ENCODE assay signal across 10 cellular contexts in the genomic region with DNA sequence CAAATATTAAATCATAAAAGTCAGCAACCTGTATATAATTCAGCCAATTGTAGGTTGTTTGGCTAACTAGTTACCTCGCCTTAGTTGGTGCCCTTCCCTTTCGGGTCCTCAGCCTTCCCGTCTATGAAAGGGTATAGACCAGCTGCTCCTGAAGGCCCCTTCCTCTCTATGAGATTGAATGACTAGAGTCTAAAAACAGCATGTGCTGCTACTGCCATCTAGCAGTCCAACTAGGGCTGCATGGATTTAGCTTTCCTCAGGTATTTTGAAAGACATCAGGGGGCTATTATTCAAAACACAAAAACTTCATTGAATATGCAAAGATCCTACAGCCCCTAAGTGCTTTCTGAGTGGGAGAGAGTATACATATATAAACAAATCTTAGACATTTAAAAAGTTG. TPM values are rescaled to one million over a fixed set of nuclear protein-coding genes. Genes with fewer than 3 reads are reported as not detected.
A peak's percentile ranks its signal among the peaks of the same experiment; 100 is the strongest.
DNase-seq lines count a peak whose midpoint lies in the region; ATAC-seq and TF ChIP-seq lines count a peak whose summit lies in the region.
"Had no signal": no experiment of that assay in that cellular context is flagged by ENCODE, and none has a peak within 500 bp of the region (broad histone marks: within the 10 kb centered on the region; RNA-seq: fewer than 3 reads in every experiment).

No MANE protein-coding gene starts in this region.

- H3K27ac Mint-ChIP-seq in endodermal cell: no peak overlapping the region
- H3K27ac Mint-ChIP-seq in activated naive CD8-positive, alpha-beta T cell treated with anti-CD3 and anti-CD28 coated beads for 36 hours: no peak overlapping the region
- H3K27ac Mint-ChIP-seq: activated B cell treated with CpG ODN at 0.5 μM for 24 hours, naive B cell had no signal

- no peak for TF ChIP-seq POLR2A in uterus (IDR thresholded peaks at IDR 0.05)

- DNase-seq in GM20000 (ENCODE audit: low spot score) (no peak), NCI-H526 (lab: John Stamatoyannopoulos, UW) (peak; percentile 68 to 80), endodermal cell (peak; percentile 85), uterus (no peak)
- no peak for DNase-seq in activated naive CD8-positive, alpha-beta T cell treated with anti-CD3 and anti-CD28 coated beads for 36 hours
- DNase-seq: activated B cell treated with CpG ODN at 0.5 μM for 24 hours, naive B cell had no signal

- H3K4me1 ChIP-seq in endodermal cell (ENCODE audit: control insufficient read depth, insufficient read depth, low read length) (peaks cover 4% of the 10 kb centered on the region), uterus (no peaks in the 10 kb centered on the region)

- no peak overlapping the region for H3K9ac ChIP-seq in endodermal cell (ENCODE audit: extremely low read depth, low read length, poor library complexity, severe bottlenecking)

- H3K4me1 Mint-ChIP-seq in endodermal cell: peaks cover 26% of the 10 kb centered on the region
- peaks cover 16% of the 10 kb centered on the region for H3K4me1 Mint-ChIP-seq in activated naive CD8-positive, alpha-beta T cell treated with anti-CD3 and anti-CD28 coated beads for 36 hours
- H3K4me1 Mint-ChIP-seq: activated B cell treated with CpG ODN at 0.5 μM for 24 hours had no signal

- no peak overlapping the region for H3K4me3 ChIP-seq in endodermal cell (ENCODE audit: low read length)
- no peak overlapping the region for H3K4me3 ChIP-seq in uterus

- no peaks in the 10 kb centered on the region for H3K27me3 Mint-ChIP-seq in endodermal cell (ENCODE audit: insufficient read depth)
- H3K27me3 Mint-ChIP-seq in activated naive CD8-positive, alpha-beta T cell treated with anti-CD3 and anti-CD28 coated beads for 36 hours: peaks cover 16% of the 10 kb centered on the region

- H3K27ac ChIP-seq in 22Rv1 (no peak overlapping the region), endodermal cell (ENCODE audit: low read depth, low read length) (no peak overlapping the region), uterus (no peak overlapping the region)

- ATAC-seq in GM19328 (IDR thresholded peaks at IDR 0.05; ENCODE audit: unreplicated experiment): no peak
- ATAC-seq in HG02571 (IDR thresholded peaks at IDR 0.05; ENCODE audit: unreplicated experiment): no peak

- no peaks in the 10 kb centered on the region for H3K27me3 ChIP-seq in endodermal cell (ENCODE audit: control insufficient read depth, insufficient read depth, low read length, poor library complexity, severe bottlenecking)
- H3K27me3 ChIP-seq in uterus: no peaks in the 10 kb centered on the region

- WGBS in endodermal cell (ENCODE audit: insufficient coverage in 1 of 2, insufficient read length in 1 of 2), 2 experiments: 6 to 8% methylated on average over 3 of the region's 3 CpGs

- H3K36me3 ChIP-seq in endodermal cell (ENCODE audit: control insufficient read depth, insufficient read depth, low read length) (no peaks in the 10 kb centered on the region), uterus (no peaks in the 10 kb centered on the region)

- peaks cover 7% of the 10 kb centered on the region for H3K9me3 Mint-ChIP-seq in endodermal cell
- peaks cover 2% of the 10 kb centered on the region for H3K9me3 Mint-ChIP-seq in activated naive CD8-positive, alpha-beta T cell treated with anti-CD3 and anti-CD28 coated beads for 36 hours

- TF ChIP-seq CTCF in 22Rv1 (IDR thresholded peaks at IDR 0.05) (peak; percentile 87), GM20000 (IDR thresholded peaks at IDR 0.05; ENCODE audit: extremely low read depth, missing control alignments) (peak; percentile 53), endodermal cell (conservative IDR thresholded peaks at IDR 0.05) (peak; percentile 89), uterus (IDR thresholded peaks at IDR 0.05) (no peak)

- H3K9me3 ChIP-seq in endodermal cell (ENCODE audit: control insufficient read depth, low read length): peaks cover 8% of the 10 kb centered on the region
- no peaks in the 10 kb centered on the region for H3K9me3 ChIP-seq in uterus

- no peak overlapping the region for H3K4me3 Mint-ChIP-seq in endodermal cell
- H3K4me3 Mint-ChIP-seq in activated naive CD8-positive, alpha-beta T cell treated with anti-CD3 and anti-CD28 coated beads for 36 hours: no peak overlapping the region
- H3K4me3 Mint-ChIP-seq: activated B cell treated with CpG ODN at 0.5 μM for 24 hours, naive B cell had no signal

- intact Hi-C loops in uterus (cut with DNase I; ENCODE audit: low total_unique reads): no loop called here

- H3K36me3 Mint-ChIP-seq in endodermal cell (ENCODE audit: low read depth): no peaks in the 10 kb centered on the region
- no peaks in the 10 kb centered on the region for H3K36me3 Mint-ChIP-seq in activated naive CD8-positive, alpha-beta T cell treated with anti-CD3 and anti-CD28 coated beads for 36 hours

RNA-seq across cellular contexts. Expression of a gene that starts 37.0 kb away (rescaled TPM):
- total RNA-seq in endodermal cell (10 to 100 TPM; 25.7 to 39.3 TPM), uterus (100 to 1,000 TPM in 1 of 4 donors, 10 to 100 TPM in 3; 35.9 to 157 (median 46.0) TPM)
- polyA plus RNA-seq in endodermal cell (2013, experiment 1 of 2): 36.7 TPM
- polyA plus RNA-seq in endodermal cell (2013, experiment 2 of 2): 36.0 TPM
- total RNA-seq in activated naive CD8-positive, alpha-beta T cell treated with anti-CD3 and anti-CD28 coated beads for 36 hours: 10 to 100 TPM; 33.2 to 37.7 TPM

Comparison
In these comparisons a context has a peak if more than half of its experiments do, and no peak if none do; other contexts are left out.
1. CTCF ChIP-seq: peak in 22Rv1 (single experiment), GM20000 (single experiment) and endodermal cell (single experiment); none in uterus (0 of 4).
2. DNase-seq: peak in NCI-H526 (2 of 2) and endodermal cell (single experiment); none in GM20000 (single experiment), activated naive CD8-positive, alpha-beta T cell treated with anti-CD3 and anti-CD28 coated beads for 36 hours (single experiment) and uterus (0 of 2).